25 cellular contexts compared by ENCODE assay signal in genomic region chr3:50457988-50458387, GRCh38. TPM values are rescaled to one million over a fixed set of nuclear protein-coding genes. Genes with fewer than 3 reads are reported as not detected.
"Had no signal": no experiment of that assay in that cellular context is flagged by ENCODE, and none has a peak within 500 bp of the region (broad histone marks: within the 10 kb centered on the region; RNA-seq: fewer than 3 reads in every experiment).

No MANE protein-coding gene starts in this region.

- H3K4me3 ChIP-seq: ascending aorta, cardiac muscle cell, SJCRH30, SK-N-MC had no signal

- H3K27ac ChIP-seq: ascending aorta, cardiac muscle cell, SJCRH30, SK-N-MC had no signal

- DNase-seq: activated CD4-positive, alpha-beta T cell treated with anti-CD3 and anti-CD28 coated beads, Interleukin-2, amount 10 ng/mL, durations not matched to agents 24 days and 14 days; activated CD4-positive, alpha-beta T cell treated with anti-CD3 and anti-CD28 coated beads, Interleukin-2, amount 50 U/mL, for 4 hours; activated CD8-positive, alpha-beta T cell treated with anti-CD3 and anti-CD28 coated beads for 36 hours; activated effector memory CD4-positive, alpha-beta T cell treated with anti-CD3 and anti-CD28 coated beads, Interleukin-2, amount 50 U/mL, for 16 hours; activated naive CD4-positive, alpha-beta T cell; activated naive CD8-positive, alpha-beta T cell treated with anti-CD3 and anti-CD28 coated beads, Interleukin-2, amount 10 ng/mL, durations not matched to agents 7 days and 5 days; activated T-cell treated with anti-CD3 and anti-CD28 coated beads, Interleukin-2, amount 50 U/mL, for 1 hour; activated T-cell treated with anti-CD3 and anti-CD28 coated beads, Interleukin-2, amount 50 U/mL, for 72 hours; amygdala; Karpas-422; NCI-H1105 treated with DMSO at 0.1 percent for 48 hours; NCI-H1436; NCI-H1694; NCI-H1930; NCI-H2081 treated with DMSO at 0.1 percent for 48 hours; NCI-H345; NCI-H524 treated with DMSO at 0.1 percent for 48 hours; SHP77; SJCRH30; T1000 had no signal

- H3K27me3 ChIP-seq: ascending aorta, cardiac muscle cell, SJCRH30 had no signal

- H3K4me1 ChIP-seq: ascending aorta, SJCRH30 had no signal

- H3K36me3 ChIP-seq: ascending aorta, cardiac muscle cell, SJCRH30 had no signal

- ATAC-seq: activated CD8-positive, alpha-beta T cell treated with anti-CD3 and anti-CD28 coated beads for 36 hours; activated T-cell treated with anti-CD3 and anti-CD28 coated beads, Interleukin-2, amount 50 U/mL, for 72 hours; activated T-helper 17 cell treated with anti-CD3 and anti-CD28 coated beads, Interleukin-2, amount 50 U/mL, for 72 hours had no signal

- H3K9me3 ChIP-seq: ascending aorta, SJCRH30 had no signal

RNA-seq across cellular contexts. Expression of gene CACNA2D2, which starts 45.4 kb away (rescaled TPM):
- total RNA-seq: MCF 10A, SJCRH30 had no signal
